28 cellular contexts compared by ENCODE assay signal in the genomic region with DNA sequence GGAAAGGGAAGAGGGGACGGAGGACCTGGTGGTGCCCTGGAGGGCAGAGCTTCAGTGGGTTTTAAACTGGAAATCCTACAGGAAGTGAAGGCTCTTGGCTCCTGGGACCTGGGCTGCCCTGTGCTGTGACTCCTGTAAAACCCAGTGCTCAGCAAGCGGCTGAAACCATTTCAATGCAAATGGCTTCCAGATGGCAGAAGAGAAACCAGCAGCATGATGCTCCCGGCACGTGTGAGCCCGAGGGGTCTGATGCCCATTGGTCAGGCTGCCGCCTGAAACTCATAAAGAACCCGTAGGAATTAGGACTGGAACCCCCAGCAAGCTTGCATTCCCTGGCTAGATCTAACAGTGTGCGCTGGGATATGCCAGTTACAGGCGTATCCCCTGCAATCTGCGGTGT.
DNase-seq lines count a peak whose midpoint lies in the region; ATAC-seq and TF ChIP-seq lines count a peak whose summit lies in the region.
"Had no signal": no experiment of that assay in that cellular context is flagged by ENCODE, and none has a peak within 500 bp of the region (broad histone marks: within the 10 kb centered on the region; RNA-seq: fewer than 3 reads in every experiment).

No MANE protein-coding gene starts in this region.

- TF ChIP-seq POLR2A in sigmoid colon (IDR thresholded peaks at IDR 0.05) = no peak

- H3K4me1 ChIP-seq in SK-N-SH (ENCODE audit: control insufficient read depth in 1 of 2, insufficient read depth in 2 of 2, low read depth in 1 of 2, low read length in 1 of 2) (peaks cover 0 to 16% of the 10 kb centered on the region in 2 experiments; a peak in 2 of 4 replicates), hepatocyte (ENCODE audit: insufficient read depth) (no peaks in the 10 kb centered on the region), sigmoid colon (peaks cover 0 to 63% (median 53%) of the 10 kb centered on the region in 4 donors)
- H3K4me1 ChIP-seq: adrenal gland had no signal

- POLR2A ChIA-PET in SK-N-SH (lab: Yijun Ruan, JAX) = no interaction called here
- POLR2A ChIA-PET in WTC11 (lab: Charles Lee) = no interaction called here

- H3K4me3 ChIP-seq in SK-N-SH (ENCODE audit: low read depth in 2 of 2, low read length in 1 of 2) = no peak overlapping the region
- H3K4me3 ChIP-seq in hepatocyte = no peak overlapping the region
- no peak overlapping the region for H3K4me3 ChIP-seq in sigmoid colon
- H3K4me3 ChIP-seq: adrenal gland, ovary had no signal

- H3K9me3 ChIP-seq in SK-N-SH (no peaks in the 10 kb centered on the region), hepatocyte (ENCODE audit: low read depth) (no peaks in the 10 kb centered on the region), sigmoid colon (no peaks in the 10 kb centered on the region)
- H3K9me3 ChIP-seq: adrenal gland, ovary had no signal

- no peak for TF ChIP-seq RAD21 in SK-N-SH (IDR thresholded peaks at IDR 0.05; ENCODE audit: low read length)

- WGBS in SK-N-SH (ENCODE audit: low lambda C conversion rate) = 78% methylated on average over 7 of the region's 10 CpGs
- WGBS in hepatocyte (ENCODE audit: low lambda C conversion rate, missing lambda C conversion rate) = 49% methylated on average over 10 of the region's 10 CpGs
- WGBS in sigmoid colon, 2 donors = 85 to 86% methylated on average over 10 of the region's 10 CpGs

- H3K27me3 ChIP-seq in SK-N-SH (ENCODE audit: insufficient read depth) (no peaks in the 10 kb centered on the region), hepatocyte (no peaks in the 10 kb centered on the region), sigmoid colon (no peaks in the 10 kb centered on the region)
- H3K27me3 ChIP-seq: adrenal gland, ovary had no signal

- H2AFZ ChIP-seq in SK-N-SH (ENCODE audit: low read depth) = no peak overlapping the region
- no peak overlapping the region for H2AFZ ChIP-seq in hepatocyte

- H3F3A ChIP-seq in SK-N-SH (replicated peaks; ENCODE audit: insufficient read depth) = no peaks in the 10 kb centered on the region

- H3K79me2 ChIP-seq in SK-N-SH (ENCODE audit: insufficient read depth) (no peaks in the 10 kb centered on the region), hepatocyte (peaks cover 2% of the 10 kb centered on the region)

- H4K20me1 ChIP-seq in SK-N-SH (ENCODE audit: insufficient read depth) (no peaks in the 10 kb centered on the region), hepatocyte (ENCODE audit: insufficient read depth, poor library complexity, severe bottlenecking) (no peaks in the 10 kb centered on the region)

- H3K9me3 Mint-ChIP-seq in WTC11 = no peaks in the 10 kb centered on the region
- H3K9me3 Mint-ChIP-seq: activated CD4-positive, alpha-beta T cell treated with anti-CD3 and anti-CD28 coated beads, Interleukin-2, amount 10 ng/mL, durations not matched to agents 7 days and 5 days; activated T-cell treated with anti-CD3 and anti-CD28 coated beads, Interleukin-2, amount 50 U/mL, for 24 hours; CD8-positive, alpha-beta T cell; naive thymus-derived CD4-positive, alpha-beta T cell; stimulated activated naive B cell treated with anti-CD40 and anti-IgM and Interleukin-4, amounts not matched to agents 10 μg/mL and 1 μg/mL and 100 μg/mL, for 72 hours; T-helper 2 cell treated with Interferon-gamma antibody and Interleukin-4, amounts not matched to agents 5 μg/mL and 100 μg/mL, for 36 hours had no signal

- H3K36me3 ChIP-seq in SK-N-SH (replicated peaks in 1 of 2; ENCODE audit: control insufficient read depth in 1 of 2, insufficient read depth in 2 of 2, low read length in 1 of 2) (no peaks in the 10 kb centered on the region), hepatocyte (replicated peaks; ENCODE audit: insufficient read depth, low read depth) (no peaks in the 10 kb centered on the region), sigmoid colon (no peaks in the 10 kb centered on the region)
- H3K36me3 ChIP-seq: adrenal gland, ovary had no signal

- no peak overlapping the region for H3K27ac ChIP-seq in SK-N-SH (ENCODE audit: low read depth in 2 of 2, low read length in 1 of 2)
- H3K27ac ChIP-seq in hepatocyte = peak overlapping the region; percentile 33
- peak overlapping the region; percentile 10 to 65 (median 46) for H3K27ac ChIP-seq in sigmoid colon
- H3K27ac ChIP-seq: 22Rv1, ovary had no signal

- no peak overlapping the region for H3K4me3 Mint-ChIP-seq in WTC11
- H3K4me3 Mint-ChIP-seq: activated CD4-positive, alpha-beta T cell treated with anti-CD3 and anti-CD28 coated beads, Interleukin-2, amount 10 ng/mL, durations not matched to agents 7 days and 5 days; activated T-cell treated with anti-CD3 and anti-CD28 coated beads, Interleukin-2, amount 50 U/mL, for 24 hours; CD8-positive, alpha-beta T cell; naive thymus-derived CD4-positive, alpha-beta T cell; stimulated activated naive B cell treated with anti-CD40 and anti-IgM and Interleukin-4, amounts not matched to agents 10 μg/mL and 1 μg/mL and 100 μg/mL, for 72 hours; T-helper 2 cell treated with Interferon-gamma antibody and Interleukin-4, amounts not matched to agents 5 μg/mL and 100 μg/mL, for 36 hours had no signal

- peaks cover 19% of the 10 kb centered on the region for H3K4me1 Mint-ChIP-seq in WTC11

- H3K27me3 Mint-ChIP-seq in WTC11 (ENCODE audit: low read depth) = peaks cover 10% of the 10 kb centered on the region; the same call in 1 of the 2 replicates

- peak overlapping the region; percentile 37; the same call in 1 of the 2 replicates for H3K27ac Mint-ChIP-seq in WTC11
- H3K27ac Mint-ChIP-seq: activated CD4-positive, alpha-beta T cell treated with anti-CD3 and anti-CD28 coated beads, Interleukin-2, amount 10 ng/mL, durations not matched to agents 7 days and 5 days; activated T-cell treated with anti-CD3 and anti-CD28 coated beads, Interleukin-2, amount 50 U/mL, for 24 hours; CD8-positive, alpha-beta T cell; stimulated activated naive B cell treated with anti-CD40 and anti-IgM and Interleukin-4, amounts not matched to agents 10 μg/mL and 1 μg/mL and 100 μg/mL, for 72 hours; T-helper 2 cell treated with Interferon-gamma antibody and Interleukin-4, amounts not matched to agents 5 μg/mL and 100 μg/mL, for 36 hours had no signal

- intact Hi-C loops in sigmoid colon (cut with DNase I) = loop anchor here (5.0 kb wide), 2 partner anchors 35 to 80 kb away; no protein-coding TSS in a partner anchor

- DNase-seq in SK-N-SH (peak; percentile 37), WTC11 (ENCODE audit: low spot score) (peak; percentile 22), hepatocyte (ENCODE audit: low spot score) (no peak), sigmoid colon (no peak), omental fat pad (ENCODE audit: low spot score) (no peak), DMS79 treated with DMSO at 0.1 percent for 48 hours (lab: John Stamatoyannopoulos, UW) (no peak)
- DNase-seq in activated naive CD4-positive, alpha-beta T cell treated with Interleukin-2 at 50 U/mL for 16 hours = no peak
- DNase-seq: activated CD4-positive, alpha-beta T cell treated with anti-CD3 and anti-CD28 coated beads, Interleukin-2, amount 10 ng/mL, durations not matched to agents 7 days and 5 days; activated T-cell treated with anti-CD3 and anti-CD28 coated beads, Interleukin-2, amount 50 U/mL, for 24 hours; AML-193; CD8-positive, alpha-beta T cell; DMS 273 treated with DMSO at 0.1 percent for 48 hours; hypothalamus; left ventricle myocardium superior; naive thymus-derived CD4-positive, alpha-beta T cell; NCI-H1092; NCI-H1694 treated with DMSO at 0.1 percent for 48 hours; NCI-H2171 treated with DMSO at 0.1 percent for 48 hours; NCI-H510A treated with DMSO at 0.1 percent for 48 hours; ovary; stimulated activated CD4-positive, alpha-beta T cell treated with anti-CD3 and anti-CD28 coated beads, Interleukin-12 subunit alpha, Interleukin-12 subunit beta, amount 100 ng/mL, for 4 hours; stimulated activated CD4-positive, alpha-beta T cell treated with anti-CD3 and anti-CD28 coated beads, Interleukin-4, amount 100 ng/mL, for 4 hours; stimulated activated naive B cell treated with anti-CD40 and anti-IgM and Interleukin-4, amounts not matched to agents 10 μg/mL and 1 μg/mL and 100 μg/mL, for 72 hours had no signal

- no peak for TF ChIP-seq CTCF in SK-N-SH (IDR thresholded peaks at IDR 0.05)
- no peak for TF ChIP-seq CTCF in WTC11 (IDR thresholded peaks at IDR 0.05)
- no peak for TF ChIP-seq CTCF in hepatocyte (IDR thresholded peaks at IDR 0.05; ENCODE audit: poor library complexity)
- TF ChIP-seq CTCF in sigmoid colon (IDR thresholded peaks at IDR 0.05) = no peak
- TF ChIP-seq CTCF in omental fat pad (IDR thresholded peaks at IDR 0.05) = no peak

- ATAC-seq in SK-N-SH treated with all-trans-retinoic acid at 6 μM for 48 hours (no peak), WTC11 (peak; percentile 89), omental fat pad (ENCODE audit: low FRiP score) (no peak)
- ATAC-seq: CD8-positive, alpha-beta T cell; esophagus mucosa; naive thymus-derived CD4-positive, alpha-beta T cell; stimulated activated naive B cell treated with anti-CD40 and anti-IgM and Interleukin-4, amounts not matched to agents 10 μg/mL and 1 μg/mL and 100 μg/mL, for 72 hours had no signal

- H3K9ac ChIP-seq in SK-N-SH = no peak overlapping the region

- TF ChIP-seq EP300 in SK-N-SH (IDR thresholded peaks at IDR 0.05; ENCODE audit: borderline replicate concordance in 1 of 2, low read depth in 1 of 2, low read length in 1 of 2) (no peak), sigmoid colon (IDR thresholded peaks at IDR 0.05) (no peak)

- H3K36me3 Mint-ChIP-seq in WTC11 = no peaks in the 10 kb centered on the region
- H3K36me3 Mint-ChIP-seq: CD8-positive, alpha-beta T cell; naive thymus-derived CD4-positive, alpha-beta T cell; stimulated activated naive B cell treated with anti-CD40 and anti-IgM and Interleukin-4, amounts not matched to agents 10 μg/mL and 1 μg/mL and 100 μg/mL, for 72 hours had no signal

- no peak overlapping the region for H3K4me2 ChIP-seq in SK-N-SH
- no peak overlapping the region for H3K4me2 ChIP-seq in hepatocyte

- H3K9me2 ChIP-seq in SK-N-SH = no peaks in the 10 kb centered on the region
- H3K9me2 ChIP-seq in hepatocyte (replicated peaks; ENCODE audit: insufficient read depth) = no peaks in the 10 kb centered on the region

- CTCF ChIA-PET in SK-N-SH (lab: Yijun Ruan, JAX) (interaction anchor here (0.9 to 1.5 kb wide), 2 partner anchors 13 to 120 kb away, joined by 3 to 5 read pairs; no protein-coding TSS in a partner anchor), WTC11 (lab: Charles Lee) (interaction anchor here (1.6 kb wide), 1 partner anchor 101 kb away, joined by 6 read pairs; no protein-coding TSS in a partner anchor)

TF ChIP-seq in WTC11, 78 proteins besides CTCF, POLR2A, EP300 and RAD21 (continues in another document):
- TF ChIP-seq RORB (CRISPR knock-in tag; IDR thresholded peaks at IDR 0.05) = no peak
- TF ChIP-seq, protein P1, sequence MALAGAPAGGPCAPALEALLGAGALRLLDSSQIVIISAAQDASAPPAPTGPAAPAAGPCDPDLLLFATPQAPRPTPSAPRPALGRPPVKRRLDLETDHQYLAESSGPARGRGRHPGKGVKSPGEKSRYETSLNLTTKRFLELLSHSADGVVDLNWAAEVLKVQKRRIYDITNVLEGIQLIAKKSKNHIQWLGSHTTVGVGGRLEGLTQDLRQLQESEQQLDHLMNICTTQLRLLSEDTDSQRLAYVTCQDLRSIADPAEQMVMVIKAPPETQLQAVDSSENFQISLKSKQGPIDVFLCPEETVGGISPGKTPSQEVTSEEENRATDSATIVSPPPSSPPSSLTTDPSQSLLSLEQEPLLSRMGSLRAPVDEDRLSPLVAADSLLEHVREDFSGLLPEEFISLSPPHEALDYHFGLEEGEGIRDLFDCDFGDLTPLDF (CRISPR knock-in tag; IDR thresholded peaks at IDR 0.05) = no peak

Comparison
In these comparisons a context has a peak if more than half of its experiments do, and no peak if none do; other contexts are left out.
1. DNase-seq: peak in SK-N-SH (single experiment) and WTC11 (single experiment); none in hepatocyte (single experiment), sigmoid colon (single experiment), omental fat pad (single experiment), DMS79 treated with DMSO at 0.1 percent for 48 hours (single experiment) and activated naive CD4-positive, alpha-beta T cell treated with Interleukin-2 at 50 U/mL for 16 hours (single experiment).
2. H3K27ac ChIP-seq: peak in hepatocyte (single experiment) and sigmoid colon (4 of 4); none in SK-N-SH (0 of 2).
3. Of the 6 proteins assayed by ChIP-seq in both WTC11 and SK-N-SH: peak only in WTC11: MAX, USF1 and USF2; only in SK-N-SH: none; in both: none; in neither: 3.